Comparison of ENCODE assay signal across 2 cellular contexts in genomic region chr7:74498996-74499834, GRCh38.
TF ChIP-seq lines count a peak whose summit lies in the region.

No MANE protein-coding gene starts in this region.

TF ChIP-seq in A549, 52 proteins besides CTCF, POLR2A, EP300 and RAD21 (continued from another document):
- TF ChIP-seq KDM1A (IDR thresholded peaks at IDR 0.05; ENCODE audit: low read depth) (no peak), EHMT2 (IDR thresholded peaks at IDR 0.05; ENCODE audit: low read depth) (no peak), FOSL2 (IDR thresholded peaks at IDR 0.05) (no peak), FOSL2 (CRISPR knock-in tag; IDR thresholded peaks at IDR 0.05) (no peak)

TF ChIP-seq in HCT116, 20 proteins besides CTCF, POLR2A, EP300 and RAD21 (continued from another document):
- TF ChIP-seq, protein P1, sequence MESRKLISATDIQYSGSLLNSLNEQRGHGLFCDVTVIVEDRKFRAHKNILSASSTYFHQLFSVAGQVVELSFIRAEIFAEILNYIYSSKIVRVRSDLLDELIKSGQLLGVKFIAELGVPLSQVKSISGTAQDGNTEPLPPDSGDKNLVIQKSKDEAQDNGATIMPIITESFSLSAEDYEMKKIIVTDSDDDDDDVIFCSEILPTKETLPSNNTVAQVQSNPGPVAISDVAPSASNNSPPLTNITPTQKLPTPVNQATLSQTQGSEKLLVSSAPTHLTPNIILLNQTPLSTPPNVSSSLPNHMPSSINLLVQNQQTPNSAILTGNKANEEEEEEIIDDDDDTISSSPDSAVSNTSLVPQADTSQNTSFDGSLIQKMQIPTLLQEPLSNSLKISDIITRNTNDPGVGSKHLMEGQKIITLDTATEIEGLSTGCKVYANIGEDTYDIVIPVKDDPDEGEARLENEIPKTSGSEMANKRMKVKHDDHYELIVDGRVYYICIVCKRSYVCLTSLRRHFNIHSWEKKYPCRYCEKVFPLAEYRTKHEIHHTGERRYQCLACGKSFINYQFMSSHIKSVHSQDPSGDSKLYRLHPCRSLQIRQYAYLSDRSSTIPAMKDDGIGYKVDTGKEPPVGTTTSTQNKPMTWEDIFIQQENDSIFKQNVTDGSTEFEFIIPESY (IDR thresholded peaks at IDR 0.05; ENCODE audit: extremely low read depth, insufficient replicate concordance, low read length) = no peak
- TF ChIP-seq, protein P2, sequence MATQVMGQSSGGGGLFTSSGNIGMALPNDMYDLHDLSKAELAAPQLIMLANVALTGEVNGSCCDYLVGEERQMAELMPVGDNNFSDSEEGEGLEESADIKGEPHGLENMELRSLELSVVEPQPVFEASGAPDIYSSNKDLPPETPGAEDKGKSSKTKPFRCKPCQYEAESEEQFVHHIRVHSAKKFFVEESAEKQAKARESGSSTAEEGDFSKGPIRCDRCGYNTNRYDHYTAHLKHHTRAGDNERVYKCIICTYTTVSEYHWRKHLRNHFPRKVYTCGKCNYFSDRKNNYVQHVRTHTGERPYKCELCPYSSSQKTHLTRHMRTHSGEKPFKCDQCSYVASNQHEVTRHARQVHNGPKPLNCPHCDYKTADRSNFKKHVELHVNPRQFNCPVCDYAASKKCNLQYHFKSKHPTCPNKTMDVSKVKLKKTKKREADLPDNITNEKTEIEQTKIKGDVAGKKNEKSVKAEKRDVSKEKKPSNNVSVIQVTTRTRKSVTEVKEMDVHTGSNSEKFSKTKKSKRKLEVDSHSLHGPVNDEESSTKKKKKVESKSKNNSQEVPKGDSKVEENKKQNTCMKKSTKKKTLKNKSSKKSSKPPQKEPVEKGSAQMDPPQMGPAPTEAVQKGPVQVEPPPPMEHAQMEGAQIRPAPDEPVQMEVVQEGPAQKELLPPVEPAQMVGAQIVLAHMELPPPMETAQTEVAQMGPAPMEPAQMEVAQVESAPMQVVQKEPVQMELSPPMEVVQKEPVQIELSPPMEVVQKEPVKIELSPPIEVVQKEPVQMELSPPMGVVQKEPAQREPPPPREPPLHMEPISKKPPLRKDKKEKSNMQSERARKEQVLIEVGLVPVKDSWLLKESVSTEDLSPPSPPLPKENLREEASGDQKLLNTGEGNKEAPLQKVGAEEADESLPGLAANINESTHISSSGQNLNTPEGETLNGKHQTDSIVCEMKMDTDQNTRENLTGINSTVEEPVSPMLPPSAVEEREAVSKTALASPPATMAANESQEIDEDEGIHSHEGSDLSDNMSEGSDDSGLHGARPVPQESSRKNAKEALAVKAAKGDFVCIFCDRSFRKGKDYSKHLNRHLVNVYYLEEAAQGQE (IDR thresholded peaks at IDR 0.05; ENCODE audit: low read depth) = no peak
- TF ChIP-seq EGR1 (IDR thresholded peaks at IDR 0.05; ENCODE audit: low read depth) = no peak
